8 cellular contexts compared by ENCODE assay signal in genomic region chr16:82061861-82062525, GRCh38.
A peak's percentile ranks its signal among the peaks of the same experiment; 100 is the strongest.
DNase-seq lines count a peak whose midpoint lies in the region; ATAC-seq and TF ChIP-seq lines count a peak whose summit lies in the region.

No MANE protein-coding gene starts in this region.

- peak; percentile 60 for DNase-seq in ACHN
- DNase-seq in RWPE1 (ENCODE audit: low spot score) = peak; percentile 40
- peak; percentile 35 for DNase-seq in glomerular visceral epithelial cell (ENCODE audit: extremely low spot score)
- no peak for DNase-seq in ecto neural progenitor cell (ENCODE audit: low spot score)
- no peak for DNase-seq in NCI-H526 treated with DMSO at 0.1 percent for 48 hours (lab: John Stamatoyannopoulos, UW)

- in situ Hi-C loops in ACHN (cut with HindIII; ENCODE audit: low pct_ligation_motif_present, low pct_unique_long_range_greater_than_20kb, low sequenced_read_pairs) = no loop called here

- POLR2A ChIA-PET in RWPE1 (lab: Yijun Ruan, JAX; ENCODE audit: low non-redundant PET) = no interaction called here

- ATAC-seq in GM19395 (IDR thresholded peaks at IDR 0.05; ENCODE audit: unreplicated experiment) (no peak), GM21825 (IDR thresholded peaks at IDR 0.05; ENCODE audit: unreplicated experiment) (no peak)

- TF ChIP-seq CTCF in GM12875 (IDR thresholded peaks at IDR 0.05; ENCODE audit: borderline replicate concordance, insufficient read depth, low read depth, low read length) = peak; percentile 46; the same call in 1 of the 2 replicates
- TF ChIP-seq CTCF in RWPE1 (conservative IDR thresholded peaks at IDR 0.05; ENCODE audit: low read depth) = no peak; the same call in 1 of the 2 replicates

- H3K27ac ChIP-seq in RWPE1 = no peak overlapping the region

- CTCF ChIA-PET in RWPE1 (lab: Yijun Ruan, JAX) = interaction anchor here (0.7 kb wide), 1 partner anchor 520 kb away, joined by 3 read pairs; no protein-coding TSS in a partner anchor

- no peak overlapping the region for H3K4me3 ChIP-seq in GM12875 (ENCODE audit: low read depth, low read length)

Comparison
In these comparisons a context has a peak if more than half of its experiments do, and no peak if none do; other contexts are left out.
1. DNase-seq: peak in ACHN (single experiment), RWPE1 (single experiment) and glomerular visceral epithelial cell (single experiment); none in ecto neural progenitor cell (single experiment) and NCI-H526 treated with DMSO at 0.1 percent for 48 hours (single experiment).